10 cellular contexts compared by ENCODE assay signal in the genomic region with DNA sequence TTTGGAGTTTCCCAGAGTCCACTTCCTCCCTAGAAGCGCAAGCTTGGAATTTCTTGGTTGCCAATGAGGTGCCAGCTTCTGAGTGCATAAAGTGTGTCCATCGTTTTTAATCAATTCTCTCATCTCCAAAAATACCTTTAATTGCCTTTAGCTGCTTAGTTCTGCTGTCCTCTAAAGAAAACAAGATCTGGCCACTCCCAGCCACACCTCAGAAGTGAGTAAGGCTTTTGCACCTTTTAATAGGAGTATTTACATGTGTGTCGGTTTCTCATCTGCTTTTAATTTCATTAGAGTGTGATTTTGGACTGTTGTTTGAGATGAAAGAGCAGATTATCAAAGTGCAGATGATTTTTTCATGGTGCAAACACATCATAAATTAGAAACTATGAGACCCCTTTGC. TPM values are rescaled to one million over a fixed set of nuclear protein-coding genes. Genes with fewer than 3 reads are reported as not detected.
DNase-seq lines count a peak whose midpoint lies in the region; ATAC-seq and TF ChIP-seq lines count a peak whose summit lies in the region.
"Had no signal": no experiment of that assay in that cellular context is flagged by ENCODE, and none has a peak within 500 bp of the region (broad histone marks: within the 10 kb centered on the region; RNA-seq: fewer than 3 reads in every experiment).

No MANE protein-coding gene starts in this region.

- H3K4me1 ChIP-seq in lower lobe of right lung (peaks cover 97% of the 10 kb centered on the region), suprapubic skin (peaks cover 100% of the 10 kb centered on the region)

- peak in 1 of 2 donors; percentile 6 for ATAC-seq in lower lobe of right lung
- ATAC-seq in HG03432 (IDR thresholded peaks at IDR 0.05; ENCODE audit: unreplicated experiment), result no peak
- no peak for ATAC-seq in HG03521 (IDR thresholded peaks at IDR 0.05; ENCODE audit: unreplicated experiment)

- peak overlapping the region; percentile 99 for H3K27ac Mint-ChIP-seq in activated T-cell treated with anti-CD3 and anti-CD28 coated beads, Interleukin-2, amount 50 U/mL, for 24 hours
- peak overlapping the region; percentile 97 for H3K27ac Mint-ChIP-seq in activated naive CD8-positive, alpha-beta T cell treated with anti-CD3 and anti-CD28 coated beads for 36 hours

- peaks cover 6% of the 10 kb centered on the region for H3K9me3 Mint-ChIP-seq in activated T-cell treated with anti-CD3 and anti-CD28 coated beads, Interleukin-2, amount 50 U/mL, for 24 hours
- H3K9me3 Mint-ChIP-seq in activated naive CD8-positive, alpha-beta T cell treated with anti-CD3 and anti-CD28 coated beads for 36 hours, result peaks cover 6% of the 10 kb centered on the region

- no peak for DNase-seq in activated T-cell treated with anti-CD3 and anti-CD28 coated beads, Interleukin-2, amount 50 U/mL, for 24 hours
- DNase-seq in activated T-cell treated with anti-CD3 and anti-CD28 coated beads, Interleukin-2, amount 50 U/mL, for 1 hour, result no peak
- DNase-seq in activated naive CD8-positive, alpha-beta T cell treated with anti-CD3 and anti-CD28 coated beads for 36 hours, result no peak
- DNase-seq in lower lobe of right lung, result no peak
- no peak for DNase-seq in suprapubic skin (ENCODE audit: low spot score in 2 of 2)
- no peak for DNase-seq in NCI-H1436 (lab: John Stamatoyannopoulos, UW)
- DNase-seq: NCI-H2107, SIG-M5 had no signal

- 17% methylated on average over 3 of the region's 3 CpGs for WGBS in suprapubic skin

- peaks cover 99% of the 10 kb centered on the region for H3K4me1 Mint-ChIP-seq in activated T-cell treated with anti-CD3 and anti-CD28 coated beads, Interleukin-2, amount 50 U/mL, for 24 hours (ENCODE audit: low read depth)
- peaks cover 95% of the 10 kb centered on the region for H3K4me1 Mint-ChIP-seq in activated naive CD8-positive, alpha-beta T cell treated with anti-CD3 and anti-CD28 coated beads for 36 hours

- H3K4me3 ChIP-seq in lower lobe of right lung (no peak overlapping the region), suprapubic skin (peak overlapping the region; percentile 7)

- no peaks in the 10 kb centered on the region for H3K27me3 Mint-ChIP-seq in activated T-cell treated with anti-CD3 and anti-CD28 coated beads, Interleukin-2, amount 50 U/mL, for 24 hours
- H3K27me3 Mint-ChIP-seq in activated naive CD8-positive, alpha-beta T cell treated with anti-CD3 and anti-CD28 coated beads for 36 hours, result no peaks in the 10 kb centered on the region

- peak overlapping the region; percentile 26 for H3K4me3 Mint-ChIP-seq in activated T-cell treated with anti-CD3 and anti-CD28 coated beads, Interleukin-2, amount 50 U/mL, for 24 hours
- H3K4me3 Mint-ChIP-seq in activated naive CD8-positive, alpha-beta T cell treated with anti-CD3 and anti-CD28 coated beads for 36 hours, result peak overlapping the region; percentile 54

- TF ChIP-seq CTCF in lower lobe of right lung (IDR thresholded peaks at IDR 0.05), result no peak
- no peak for TF ChIP-seq CTCF in suprapubic skin (IDR thresholded peaks at IDR 0.05)

- peak overlapping the region; percentile 73 for H3K27ac ChIP-seq in lower lobe of right lung
- H3K27ac ChIP-seq in suprapubic skin, result peak overlapping the region; percentile 87

- H3K9me3 ChIP-seq in lower lobe of right lung, result no peaks in the 10 kb centered on the region
- H3K9me3 ChIP-seq in suprapubic skin, result no peaks in the 10 kb centered on the region

- no peaks in the 10 kb centered on the region for H3K36me3 ChIP-seq in lower lobe of right lung
- H3K36me3 ChIP-seq in suprapubic skin, result no peaks in the 10 kb centered on the region

- no peak for TF ChIP-seq POLR2A in suprapubic skin (IDR thresholded peaks at IDR 0.05)

- no peaks in the 10 kb centered on the region for H3K27me3 ChIP-seq in lower lobe of right lung (ENCODE audit: low read depth)
- H3K27me3 ChIP-seq in suprapubic skin, result no peaks in the 10 kb centered on the region

- TF ChIP-seq EP300 in suprapubic skin (IDR thresholded peaks at IDR 0.05), result no peak

- intact Hi-C loops in lower lobe of right lung (cut with DNase I), result no loop called here

- H3K36me3 Mint-ChIP-seq in activated T-cell treated with anti-CD3 and anti-CD28 coated beads, Interleukin-2, amount 50 U/mL, for 24 hours (ENCODE audit: low read depth), result peaks cover 100% of the 10 kb centered on the region
- peaks cover 92% of the 10 kb centered on the region for H3K36me3 Mint-ChIP-seq in activated naive CD8-positive, alpha-beta T cell treated with anti-CD3 and anti-CD28 coated beads for 36 hours

RNA-seq across cellular contexts. Expression of gene CD44, which starts 20.1 kb away (rescaled TPM):
- total RNA-seq in activated naive CD8-positive, alpha-beta T cell treated with anti-CD3 and anti-CD28 coated beads for 36 hours, result 100 to 1,000 TPM; 380 to 428 TPM
- 613 TPM for total RNA-seq in lower lobe of right lung
- total RNA-seq in suprapubic skin, result 1,000 to 10,000 TPM; 1,361 to 2,207 (median 1,502) TPM
